32 cellular contexts compared by ENCODE assay signal in the genomic region with DNA sequence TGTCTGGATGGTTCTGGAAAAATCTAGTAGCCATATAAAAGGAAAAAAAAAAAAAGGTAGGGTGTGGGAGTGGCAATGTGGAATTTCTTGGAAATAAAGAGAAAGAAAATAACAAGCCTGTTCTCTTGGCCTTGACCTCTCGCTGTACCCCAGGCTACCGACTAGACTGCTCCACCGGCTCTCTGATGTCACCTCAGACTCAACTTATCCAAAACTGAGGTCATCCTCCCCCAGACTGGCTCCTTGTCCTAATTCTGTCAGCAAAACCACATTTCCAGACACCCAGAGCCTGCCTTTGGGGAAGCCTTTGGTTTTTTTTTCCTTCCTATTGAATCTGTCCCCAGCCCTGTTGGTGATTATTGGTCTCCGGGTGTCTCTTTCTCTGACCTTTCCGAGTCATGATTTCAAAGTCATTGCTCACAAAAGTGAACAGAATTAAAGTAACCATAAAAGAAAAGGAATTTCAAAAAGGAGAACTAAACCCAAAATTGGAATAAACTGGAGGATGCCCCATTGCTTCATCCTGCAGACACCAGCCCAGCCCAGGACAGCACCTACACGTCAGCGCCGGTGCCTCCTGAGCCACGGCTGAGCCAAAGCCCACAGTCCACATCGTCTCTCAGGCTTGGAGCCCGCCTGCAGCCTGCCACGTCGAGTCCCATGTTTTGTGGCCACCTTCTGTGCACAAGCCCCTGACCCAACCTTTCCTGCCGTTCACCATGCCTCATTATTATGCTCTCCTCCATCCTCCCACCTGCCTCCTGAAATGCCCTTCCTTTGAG.
DNase-seq lines count a peak whose midpoint lies in the region; ATAC-seq, FAIRE-seq and TF ChIP-seq lines count a peak whose summit lies in the region.
"Had no signal": no experiment of that assay in that cellular context is flagged by ENCODE, and none has a peak within 500 bp of the region (broad histone marks: within the 10 kb centered on the region; RNA-seq: fewer than 3 reads in every experiment).

No MANE protein-coding gene starts in this region.

- H3K36me3 Mint-ChIP-seq in astrocyte (ENCODE audit: low read depth, unreplicated experiment) = no peaks in the 10 kb centered on the region
- H3K36me3 Mint-ChIP-seq in activated naive CD4-positive, alpha-beta T cell treated with anti-CD3 and anti-CD28 coated beads for 36 hours (ENCODE audit: low read depth) = no peaks in the 10 kb centered on the region
- H3K36me3 Mint-ChIP-seq: activated naive CD8-positive, alpha-beta T cell treated with anti-CD3 and anti-CD28 coated beads, Interleukin-2, amount 10 ng/mL, durations not matched to agents 7 days and 5 days; CD8-positive, alpha-beta T cell had no signal

- no peak overlapping the region for H3K9ac ChIP-seq in astrocyte (ENCODE audit: low read length)

- DNase-seq in astrocyte (ENCODE audit: low read depth) (no peak), Right ventricle myocardium superior (no peak), left lung (no peak), sciatic nerve (ENCODE audit: low spot score) (no peak), DMS114 treated with DMSO at 0.1 percent for 48 hours (lab: John Stamatoyannopoulos, UW; ENCODE audit: unreplicated experiment) (no peak)
- no peak for DNase-seq in activated naive CD4-positive, alpha-beta T cell treated with anti-CD3 and anti-CD28 coated beads for 36 hours
- DNase-seq: ACHN; activated CD4-positive, alpha-beta T cell treated with anti-CD3 and anti-CD28 coated beads for 48 hours; activated effector memory CD4-positive, alpha-beta T cell treated with Interleukin-2 at 50 U/mL for 16 hours; activated naive CD8-positive, alpha-beta T cell treated with anti-CD3 and anti-CD28 coated beads, Interleukin-2, amount 10 ng/mL, durations not matched to agents 7 days and 5 days; central memory CD4-positive, alpha-beta T cell; endodermal cell; esophagus squamous epithelium; foreskin melanocyte; hippocampal formation; KG1; MG63; midbrain; naive B cell; NCI-H1105 treated with DMSO at 0.1 percent for 48 hours; NCI-H1930; NCI-H2171 treated with DMSO at 0.1 percent for 48 hours; NCI-H510A; occipital lobe; SJCRH30; stimulated activated naive B cell treated with anti-CD40 and anti-IgM and Interleukin-4, amounts not matched to agents 10 μg/mL and 1 μg/mL and 100 μg/mL, for 72 hours; substantia nigra; T1000 had no signal

- ATAC-seq in Right ventricle myocardium superior (ENCODE audit: poor library complexity) (peak; percentile 18), left lung (peak; percentile 61), sciatic nerve (peak; percentile 36), HG02588 (IDR thresholded peaks at IDR 0.05; ENCODE audit: unreplicated experiment) (no peak)
- ATAC-seq: CD8-positive, alpha-beta T cell; stimulated activated naive B cell treated with anti-CD40 and anti-IgM and Interleukin-4, amounts not matched to agents 10 μg/mL and 1 μg/mL and 100 μg/mL, for 72 hours had no signal

- no peaks in the 10 kb centered on the region for H3K9me3 Mint-ChIP-seq in astrocyte (ENCODE audit: unreplicated experiment)
- peaks cover 4% of the 10 kb centered on the region for H3K9me3 Mint-ChIP-seq in activated naive CD4-positive, alpha-beta T cell treated with anti-CD3 and anti-CD28 coated beads for 36 hours
- H3K9me3 Mint-ChIP-seq: activated naive CD8-positive, alpha-beta T cell treated with anti-CD3 and anti-CD28 coated beads, Interleukin-2, amount 10 ng/mL, durations not matched to agents 7 days and 5 days; CD8-positive, alpha-beta T cell had no signal

- H4K20me1 ChIP-seq in astrocyte (ENCODE audit: insufficient read depth, low read length) = no peaks in the 10 kb centered on the region

- no peaks in the 10 kb centered on the region for H3K36me3 ChIP-seq in astrocyte (ENCODE audit: insufficient read depth, low read length)
- H3K36me3 ChIP-seq in left lung = no peaks in the 10 kb centered on the region
- H3K36me3 ChIP-seq: esophagus squamous epithelium, MG63, SJCRH30 had no signal

- H3K4me3 Mint-ChIP-seq in astrocyte (ENCODE audit: unreplicated experiment) = no peak overlapping the region
- no peak overlapping the region for H3K4me3 Mint-ChIP-seq in activated naive CD4-positive, alpha-beta T cell treated with anti-CD3 and anti-CD28 coated beads for 36 hours
- H3K4me3 Mint-ChIP-seq: activated naive CD8-positive, alpha-beta T cell treated with anti-CD3 and anti-CD28 coated beads, Interleukin-2, amount 10 ng/mL, durations not matched to agents 7 days and 5 days; B cell; CD8-positive, alpha-beta T cell; endodermal cell; naive B cell; stimulated activated naive B cell treated with anti-CD40 and anti-IgM and Interleukin-4, amounts not matched to agents 10 μg/mL and 1 μg/mL and 100 μg/mL, for 72 hours had no signal

- no peak for FAIRE-seq in astrocyte (lab: Jason Lieb, UNC)
- FAIRE-seq: GM18507 had no signal

- H3K4me3 ChIP-seq in astrocyte (ENCODE audit: insufficient read depth, low read depth, low read length) = no peak overlapping the region
- no peak overlapping the region for H3K4me3 ChIP-seq in left lung
- H3K4me3 ChIP-seq: esophagus squamous epithelium, MG63, SJCRH30 had no signal

- no peaks in the 10 kb centered on the region for H3K9me3 ChIP-seq in astrocyte (ENCODE audit: insufficient read depth, low read depth, low read length)
- peaks cover 0 to under 1% of the 10 kb centered on the region in 2 donors for H3K9me3 ChIP-seq in left lung
- H3K9me3 ChIP-seq: esophagus squamous epithelium, MG63, SJCRH30 had no signal

- H3K4me2 ChIP-seq in astrocyte (ENCODE audit: low read length) = no peak overlapping the region

- H3K27me3 ChIP-seq in astrocyte (ENCODE audit: insufficient read depth, low read length) (no peaks in the 10 kb centered on the region), left lung (no peaks in the 10 kb centered on the region)
- H3K27me3 ChIP-seq: esophagus squamous epithelium, MG63, SJCRH30 had no signal

- H3K27ac ChIP-seq in astrocyte (ENCODE audit: low read depth, low read length) (no peak overlapping the region), left lung (peak overlapping the region in 1 of 2 donors; percentile 49)

- H3K4me1 Mint-ChIP-seq in astrocyte (ENCODE audit: low read depth, unreplicated experiment) = peaks cover 17% of the 10 kb centered on the region
- H3K4me1 Mint-ChIP-seq in activated naive CD4-positive, alpha-beta T cell treated with anti-CD3 and anti-CD28 coated beads for 36 hours (ENCODE audit: low read depth) = no peaks in the 10 kb centered on the region
- H3K4me1 Mint-ChIP-seq: activated naive CD8-positive, alpha-beta T cell treated with anti-CD3 and anti-CD28 coated beads, Interleukin-2, amount 10 ng/mL, durations not matched to agents 7 days and 5 days; B cell; naive B cell; stimulated activated naive B cell treated with anti-CD40 and anti-IgM and Interleukin-4, amounts not matched to agents 10 μg/mL and 1 μg/mL and 100 μg/mL, for 72 hours had no signal

- no peaks in the 10 kb centered on the region for H3K27me3 Mint-ChIP-seq in astrocyte (ENCODE audit: low read depth, unreplicated experiment)
- peaks cover 16% of the 10 kb centered on the region for H3K27me3 Mint-ChIP-seq in activated naive CD4-positive, alpha-beta T cell treated with anti-CD3 and anti-CD28 coated beads for 36 hours (ENCODE audit: low read depth)

- CTCF ChIA-PET in activated naive CD4-positive, alpha-beta T cell treated with anti-CD3 and anti-CD28 coated beads for 36 hours (lab: Charles Lee) = interaction anchor here (0.7 kb wide), 1 partner anchor 1353 kb away, joined by 4 read pairs; no protein-coding TSS in a partner anchor

- H2AFZ ChIP-seq in astrocyte (ENCODE audit: low read depth, low read length) = no peak overlapping the region

- no peaks in the 10 kb centered on the region for H3K79me2 ChIP-seq in astrocyte (ENCODE audit: insufficient read depth, low read length)

- intact Hi-C loops in Right ventricle myocardium superior (cut with DNase I) (no loop called here), left lung (cut with DNase I) (no loop called here), sciatic nerve (cut with DNase I) (no loop called here)
- intact Hi-C loops in activated naive CD4-positive, alpha-beta T cell treated with anti-CD3 and anti-CD28 coated beads for 36 hours (cut with micrococcal nuclease) = no loop called here

- H3K4me1 ChIP-seq in astrocyte (ENCODE audit: insufficient read depth, low read length) = peaks cover 8% of the 10 kb centered on the region
- peaks cover 0 to 5% of the 10 kb centered on the region in 2 donors for H3K4me1 ChIP-seq in left lung

- H3K27ac Mint-ChIP-seq in astrocyte (ENCODE audit: unreplicated experiment) = peak overlapping the region; percentile 92
- H3K27ac Mint-ChIP-seq in activated naive CD4-positive, alpha-beta T cell treated with anti-CD3 and anti-CD28 coated beads for 36 hours = no peak overlapping the region
- H3K27ac Mint-ChIP-seq: activated naive CD8-positive, alpha-beta T cell treated with anti-CD3 and anti-CD28 coated beads, Interleukin-2, amount 10 ng/mL, durations not matched to agents 7 days and 5 days; B cell; CD8-positive, alpha-beta T cell; endodermal cell; stimulated activated naive B cell treated with anti-CD40 and anti-IgM and Interleukin-4, amounts not matched to agents 10 μg/mL and 1 μg/mL and 100 μg/mL, for 72 hours had no signal

- TF ChIP-seq CTCF in astrocyte (IDR thresholded peaks at IDR 0.05; ENCODE audit: insufficient read depth, low read depth, low read length) (no peak), left lung (IDR thresholded peaks at IDR 0.05) (no peak)
